Comparison of ENCODE assay signal across 11 cellular contexts in the genomic region with DNA sequence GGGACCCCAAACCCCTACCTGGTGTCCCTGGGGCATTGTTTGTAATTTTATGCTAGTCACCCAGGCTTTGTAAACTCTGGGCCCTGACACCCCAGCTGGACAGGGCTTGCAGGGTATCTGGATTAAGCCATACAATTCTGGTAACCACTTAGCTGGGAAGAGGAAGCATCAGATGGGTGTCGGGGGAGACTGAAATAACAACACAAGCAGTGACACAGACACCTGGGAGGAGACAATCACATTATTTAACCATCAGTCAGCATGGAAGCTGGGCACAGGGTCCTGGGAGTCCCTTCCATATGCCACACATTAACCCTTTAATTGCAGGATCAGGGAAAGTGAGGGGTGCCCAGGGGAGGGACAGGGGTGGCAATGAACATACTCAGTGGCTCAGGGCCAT. TPM values are rescaled to one million over a fixed set of nuclear protein-coding genes. Genes with fewer than 3 reads are reported as not detected.
DNase-seq lines count a peak whose midpoint lies in the region; ATAC-seq lines count a peak whose summit lies in the region.
"Had no signal": no experiment of that assay in that cellular context is flagged by ENCODE, and none has a peak within 500 bp of the region (broad histone marks: within the 10 kb centered on the region; RNA-seq: fewer than 3 reads in every experiment).

No MANE protein-coding gene starts in this region.

- POLR2A ChIA-PET in CD4-positive, alpha-beta memory T cell (lab: Charles Lee; ENCODE audit: partially characterized antibody): interaction anchor here (0.7 to 5.6 kb wide), 6 partner anchors 31 to 137 kb away, joined by 3 to 60 read pairs (median 6); a partner anchor contains a TSS

- peak; percentile 59 for DNase-seq in AML-193 (lab: John Stamatoyannopoulos, UW)
- peak; percentile 28 for DNase-seq in H7
- DNase-seq in central memory CD8-positive, alpha-beta T cell (ENCODE audit: low spot score in 2 of 2): no peak
- no peak for DNase-seq in SJCRH30
- no peak for DNase-seq in CD4-positive, alpha-beta memory T cell
- DNase-seq: BE2C; body of pancreas; NCI-H2081 treated with DMSO at 0.1 percent for 48 hours; SHP77 treated with DMSO at 0.1 percent for 48 hours; stimulated activated naive B cell treated with anti-CD40 and anti-IgM and Interleukin-4, amounts not matched to agents 10 μg/mL and 1 μg/mL and 100 μg/mL, for 72 hours had no signal

- H3K4me1 ChIP-seq in SJCRH30: peaks cover 10% of the 10 kb centered on the region
- peaks cover 5% of the 10 kb centered on the region for H3K4me1 ChIP-seq in CD4-positive, alpha-beta memory T cell (ENCODE audit: insufficient read depth, low read length)
- H3K4me1 ChIP-seq: BE2C had no signal

- no peaks in the 10 kb centered on the region for H3K9me3 ChIP-seq in SJCRH30 (replicated peaks)
- no peaks in the 10 kb centered on the region for H3K9me3 ChIP-seq in CD4-positive, alpha-beta memory T cell (ENCODE audit: control insufficient read depth in 1 of 2, low read length in 2 of 2)
- H3K9me3 ChIP-seq: BE2C, body of pancreas had no signal

- H3K4me3 ChIP-seq in H7 (ENCODE audit: insufficient read depth, low read depth, low read length) (no peak overlapping the region), SJCRH30 (no peak overlapping the region)
- no peak overlapping the region for H3K4me3 ChIP-seq in CD4-positive, alpha-beta memory T cell (ENCODE audit: low read length in 2 of 2)

- H3K9me3 Mint-ChIP-seq in central memory CD8-positive, alpha-beta T cell: no peaks in the 10 kb centered on the region
- peaks cover 0 to 2% (median 0%) of the 10 kb centered on the region in 8 donors for H3K9me3 Mint-ChIP-seq in CD4-positive, alpha-beta memory T cell
- H3K9me3 Mint-ChIP-seq: stimulated activated naive B cell treated with anti-CD40 and anti-IgM and Interleukin-4, amounts not matched to agents 10 μg/mL and 1 μg/mL and 100 μg/mL, for 72 hours had no signal

- no peak for ATAC-seq in central memory CD8-positive, alpha-beta T cell (replicated peaks; ENCODE audit: extremely low read depth, poor library complexity, severe bottlenecking)
- ATAC-seq in GM21526 (IDR thresholded peaks at IDR 0.05; ENCODE audit: low FRiP score, unreplicated experiment): no peak

- peaks cover 12% of the 10 kb centered on the region for H3K4me1 Mint-ChIP-seq in central memory CD8-positive, alpha-beta T cell
- H3K4me1 Mint-ChIP-seq in CD4-positive, alpha-beta memory T cell: peaks cover 1 to 11% (median 8%) of the 10 kb centered on the region in 4 donors

- H3K27ac ChIP-seq in SJCRH30: no peak overlapping the region
- H3K27ac ChIP-seq in CD4-positive, alpha-beta memory T cell (ENCODE audit: low read depth, low read length): no peak overlapping the region

- no peak overlapping the region for H3K27ac Mint-ChIP-seq in central memory CD8-positive, alpha-beta T cell (ENCODE audit: low read depth)
- H3K27ac Mint-ChIP-seq in CD4-positive, alpha-beta memory T cell: no peak overlapping the region

- H3K4me3 Mint-ChIP-seq in central memory CD8-positive, alpha-beta T cell: peak overlapping the region; percentile 83
- H3K4me3 Mint-ChIP-seq in CD4-positive, alpha-beta memory T cell: no peak overlapping the region

- H3K36me3 ChIP-seq in H7 (replicated peaks; ENCODE audit: control insufficient read depth, insufficient read depth, low read length) (no peaks in the 10 kb centered on the region), SJCRH30 (no peaks in the 10 kb centered on the region)
- no peaks in the 10 kb centered on the region for H3K36me3 ChIP-seq in CD4-positive, alpha-beta memory T cell (ENCODE audit: insufficient read depth, low read length)
- H3K36me3 ChIP-seq: BE2C had no signal

- peaks cover 27% of the 10 kb centered on the region for H3K27me3 Mint-ChIP-seq in central memory CD8-positive, alpha-beta T cell
- H3K27me3 Mint-ChIP-seq in CD4-positive, alpha-beta memory T cell: peaks cover 2 to 7% of the 10 kb centered on the region in 2 donors

- CTCF ChIA-PET in CD4-positive, alpha-beta memory T cell (lab: Charles Lee; ENCODE audit: partially characterized antibody): interaction anchor here (1.1 to 8.5 kb wide), 5 partner anchors 13 to 137 kb away, joined by 4 to 105 read pairs (median 6); a partner anchor contains a TSS

- H3K27me3 ChIP-seq in H7 (ENCODE audit: control insufficient read depth, insufficient read depth, low read length) (peaks cover 18% of the 10 kb centered on the region), SJCRH30 (peaks cover 4% of the 10 kb centered on the region; the same call in 1 of the 2 replicates)
- no peaks in the 10 kb centered on the region for H3K27me3 ChIP-seq in CD4-positive, alpha-beta memory T cell (ENCODE audit: insufficient read depth, low read length)
- H3K27me3 ChIP-seq: BE2C, body of pancreas had no signal

- intact Hi-C loops in CD4-positive, alpha-beta memory T cell (cut with micrococcal nuclease): no loop called here

- peaks cover 5% of the 10 kb centered on the region for H3K36me3 Mint-ChIP-seq in central memory CD8-positive, alpha-beta T cell (ENCODE audit: insufficient read depth)
- no peaks in the 10 kb centered on the region for H3K36me3 Mint-ChIP-seq in CD4-positive, alpha-beta memory T cell
- H3K36me3 Mint-ChIP-seq: stimulated activated naive B cell treated with anti-CD40 and anti-IgM and Interleukin-4, amounts not matched to agents 10 μg/mL and 1 μg/mL and 100 μg/mL, for 72 hours had no signal

RNA-seq across cellular contexts. Expression of a gene that starts 29.8 kb away (rescaled TPM):
- 0.48 and 0.67 TPM in 2 replicates for total RNA-seq in H7 (2014; rRNA removed; shearing (Covaris generic))
- total RNA-seq in SJCRH30 (2014; rRNA removed; shearing (Covaris generic)): 3.8 and 4.0 TPM in 2 replicates
- total RNA-seq in CD4-positive, alpha-beta memory T cell: 1 to 10 TPM; 1.2 to 1.6 TPM
- polyA plus RNA-seq in CD4-positive, alpha-beta memory T cell: under 1 TPM; 0.40 to 0.49 TPM

RNA-seq across cellular contexts. Expression of a gene that starts 38.0 kb away (rescaled TPM):
- 16.7 and 18.1 TPM in 2 replicates for total RNA-seq in H7 (2014; rRNA removed; shearing (Covaris generic))
- total RNA-seq in SJCRH30 (2014; rRNA removed; shearing (Covaris generic)): 24.4 and 25.9 TPM in 2 replicates
- 10 to 100 TPM; 89.2 to 94.3 TPM for total RNA-seq in CD4-positive, alpha-beta memory T cell
- polyA plus RNA-seq in CD4-positive, alpha-beta memory T cell: 10 to 100 TPM in 1 of 2 donors, 1 to 10 TPM in 1; 5.6 to 11.5 TPM

RNA-seq across cellular contexts. Expression of a gene that starts 38.2 kb away (rescaled TPM):
- 96.3 and 115 TPM in 2 replicates for total RNA-seq in H7 (2014; rRNA removed; shearing (Covaris generic))
- 71.8 and 75.1 TPM in 2 replicates for total RNA-seq in SJCRH30 (2014; rRNA removed; shearing (Covaris generic))
- total RNA-seq in CD4-positive, alpha-beta memory T cell: 10 to 100 TPM; 40.8 to 40.9 TPM
- polyA plus RNA-seq in CD4-positive, alpha-beta memory T cell: 10 to 100 TPM; 22.9 to 23.1 TPM

RNA-seq across cellular contexts. Expression of a gene that starts 42.0 kb away (rescaled TPM):
- 14.7 and 16.0 TPM in 2 replicates for total RNA-seq in H7 (2014; rRNA removed; shearing (Covaris generic))
- 1.0 and 1.5 TPM in 2 replicates for total RNA-seq in SJCRH30 (2014; rRNA removed; shearing (Covaris generic))
- 10 to 100 TPM; 20.2 to 22.3 TPM for total RNA-seq in CD4-positive, alpha-beta memory T cell
- polyA plus RNA-seq in CD4-positive, alpha-beta memory T cell: 10 to 100 TPM; 57.4 to 77.3 TPM

RNA-seq across cellular contexts. Expression of a gene that starts 45.8 kb away (rescaled TPM):
- 18.5 and 19.7 TPM in 2 replicates for total RNA-seq in H7 (2014; rRNA removed; shearing (Covaris generic))
- 14.9 and 16.4 TPM in 2 replicates for total RNA-seq in SJCRH30 (2014; rRNA removed; shearing (Covaris generic))
- 10 to 100 TPM; 36.8 to 38.4 TPM for total RNA-seq in CD4-positive, alpha-beta memory T cell
- polyA plus RNA-seq in CD4-positive, alpha-beta memory T cell: 1 to 10 TPM; 3.4 to 7.8 TPM

Comparison
In these comparisons a context has a peak if more than half of its experiments do, and no peak if none do; other contexts are left out.
1. DNase-seq: peak in AML-193 (2 of 2) and H7 (single experiment); none in central memory CD8-positive, alpha-beta T cell (0 of 2), SJCRH30 (0 of 2) and CD4-positive, alpha-beta memory T cell (0 of 5).